ENCODE assay signal across 19 cellular contexts in the genomic region with DNA sequence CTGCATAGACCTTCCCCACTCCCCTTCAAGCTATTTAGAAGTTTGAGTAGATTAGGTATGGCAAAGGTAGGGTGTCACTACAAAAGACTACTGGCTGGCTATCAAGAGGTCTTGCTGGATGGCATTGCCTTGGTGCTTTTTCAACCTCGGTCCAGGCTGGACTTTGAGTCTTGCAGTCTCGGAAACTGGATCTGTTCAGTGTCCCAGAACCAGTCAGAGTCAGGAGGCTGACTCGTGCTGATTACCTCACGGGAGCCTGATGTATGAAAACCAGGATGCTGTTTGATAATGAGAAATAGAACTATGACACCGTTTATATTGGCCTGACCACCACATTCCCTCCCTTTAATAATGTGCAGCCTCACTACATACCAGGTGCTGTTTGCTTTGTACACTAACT. TPM values are rescaled to one million over a fixed set of nuclear protein-coding genes. Genes with fewer than 3 reads are reported as not detected.
A peak's percentile ranks its signal among the peaks of the same experiment; 100 is the strongest.
DNase-seq lines count a peak whose midpoint lies in the region; ATAC-seq and TF ChIP-seq lines count a peak whose summit lies in the region.
"Had no signal": no experiment of that assay in that cellular context is flagged by ENCODE, and none has a peak within 500 bp of the region (broad histone marks: within the 10 kb centered on the region; RNA-seq: fewer than 3 reads in every experiment).

No MANE protein-coding gene starts in this region.

- H3K27ac ChIP-seq in mammary epithelial cell (ENCODE audit: insufficient read depth, low read depth, low read length) (no peak overlapping the region), psoas muscle (no peak overlapping the region), GM23248 (no peak overlapping the region)

- intact Hi-C loops in mammary epithelial cell (cut with micrococcal nuclease) = no loop called here
- intact Hi-C loops in MCF 10A (cut with micrococcal nuclease) = no loop called here
- intact Hi-C loops in psoas muscle (cut with DNase I) = no loop called here

- H3K36me3 ChIP-seq in mammary epithelial cell (ENCODE audit: insufficient read depth, low read length) = no peaks in the 10 kb centered on the region
- no peaks in the 10 kb centered on the region for H3K36me3 ChIP-seq in psoas muscle (ENCODE audit: insufficient read depth in 1 of 2, low read depth in 1 of 2)
- no peaks in the 10 kb centered on the region for H3K36me3 ChIP-seq in GM23248 (ENCODE audit: low read depth)

- H3K27me3 Mint-ChIP-seq in MCF 10A (ENCODE audit: insufficient read depth, unreplicated experiment) = peaks cover 38% of the 10 kb centered on the region

- H3K36me3 Mint-ChIP-seq in MCF 10A (ENCODE audit: insufficient read depth, unreplicated experiment) = no peaks in the 10 kb centered on the region
- H3K36me3 Mint-ChIP-seq: CD14-positive monocyte had no signal

- CTCF ChIA-PET in mammary epithelial cell (lab: Charles Lee; ENCODE audit: low non-redundant PET) (no interaction called here), MCF 10A (lab: Yijun Ruan, JAX) (interaction anchor here (0.6 kb wide), 1 partner anchor 204 kb away, joined by 3 read pairs; no protein-coding TSS in a partner anchor)

- dilution Hi-C loops in mammary epithelial cell (cut with HindIII; ENCODE audit: low sequenced_read_pairs) = no loop called here

- H3K27me3 ChIP-seq in mammary epithelial cell (ENCODE audit: insufficient read depth, low read length) (no peaks in the 10 kb centered on the region), psoas muscle (ENCODE audit: insufficient read depth in 3 of 3, low read length in 2 of 3) (no peaks in the 10 kb centered on the region), GM23248 (replicated peaks; ENCODE audit: insufficient read depth) (no peaks in the 10 kb centered on the region)

- H3K4me1 ChIP-seq in mammary epithelial cell (ENCODE audit: insufficient read depth, low read length) (no peaks in the 10 kb centered on the region), psoas muscle (no peaks in the 10 kb centered on the region), GM23248 (ENCODE audit: insufficient read depth) (0 out of 2 replicates have a peak, but pooled peaks cover 3% of the 10 kb centered on the region)

- no peak overlapping the region for H3K27ac Mint-ChIP-seq in MCF 10A (ENCODE audit: low read depth, unreplicated experiment)
- H3K27ac Mint-ChIP-seq: GM23338 had no signal

- H3K9ac ChIP-seq in mammary epithelial cell (ENCODE audit: insufficient read depth, low read length) (no peak overlapping the region), GM23248 (no peak overlapping the region)

- no peaks in the 10 kb centered on the region for H3K9me3 Mint-ChIP-seq in MCF 10A (ENCODE audit: unreplicated experiment)
- H3K9me3 Mint-ChIP-seq: GM23338 had no signal

- H3K4me3 Mint-ChIP-seq in MCF 10A (ENCODE audit: unreplicated experiment) = no peak overlapping the region
- H3K4me3 Mint-ChIP-seq: CD14-positive monocyte, GM23338 had no signal

- H4K20me1 ChIP-seq in mammary epithelial cell (ENCODE audit: insufficient read depth, low read length) = no peaks in the 10 kb centered on the region
- H4K20me1 ChIP-seq in GM23248 (ENCODE audit: insufficient read depth) = no peaks in the 10 kb centered on the region

- POLR2A ChIA-PET in MCF 10A (lab: Yijun Ruan, JAX) = no interaction called here

- H3K4me2 ChIP-seq in mammary epithelial cell (ENCODE audit: insufficient read depth, low read depth, low read length) (no peak overlapping the region), GM23248 (ENCODE audit: unreplicated experiment) (no peak overlapping the region)
- H3K4me2 ChIP-seq: GM23338 had no signal

- no peaks in the 10 kb centered on the region for H3K9me2 ChIP-seq in GM23248 (ENCODE audit: insufficient read depth)

- BruUV-seq in mammary epithelial cell (replicated peaks; lab: Mats Ljungman, UMichigan) (no TSS peak), MCF 10A (replicated peaks; lab: Mats Ljungman, UMichigan) (no TSS peak)

- H3K4me1 Mint-ChIP-seq in MCF 10A (ENCODE audit: insufficient read depth, unreplicated experiment) = peaks cover 9% of the 10 kb centered on the region

- H2AFZ ChIP-seq in mammary epithelial cell (ENCODE audit: low read depth, low read length) = no peak overlapping the region
- H2AFZ ChIP-seq in GM23248 = no peak overlapping the region
- H2AFZ ChIP-seq: GM23338 had no signal

- WGBS in mammary epithelial cell (ENCODE audit: low coverage, missing lambda C conversion rate) = 64% methylated on average over 5 of the region's 5 CpGs
- 31 to 41% (median 39%) methylated on average over 5 of the region's 5 CpGs for WGBS in psoas muscle, 3 donors
- 8 to 13% methylated on average over 5 of the region's 5 CpGs for WGBS in GM23248 (ENCODE audit: low coverage in 1 of 2, low lambda C conversion rate in 2 of 2, missing lambda C conversion rate in 2 of 2), 2 experiments

- H3K79me2 ChIP-seq in mammary epithelial cell (ENCODE audit: insufficient read depth, low read length) (no peaks in the 10 kb centered on the region), GM23248 (ENCODE audit: insufficient read depth) (no peaks in the 10 kb centered on the region)

- H3K9me3 ChIP-seq in mammary epithelial cell (replicated peaks; ENCODE audit: insufficient read depth, low read length) (no peaks in the 10 kb centered on the region), psoas muscle (no peaks in the 10 kb centered on the region), GM23248 (ENCODE audit: low read depth) (no peaks in the 10 kb centered on the region)

- peaks cover 4% of the 10 kb centered on the region; the same call in 1 of the 2 replicates for H3F3A ChIP-seq in GM23248 (ENCODE audit: insufficient read depth)

- H3K4me3 ChIP-seq in mammary epithelial cell (replicated peaks in 1 of 3; ENCODE audit: insufficient read depth in 1 of 3, low read depth in 2 of 3, low read length in 3 of 3) (no peak overlapping the region), fibroblast of the aortic adventitia (ENCODE audit: low read depth, low read length) (no peak overlapping the region), psoas muscle (no peak overlapping the region), GM23248 (no peak overlapping the region)
- H3K4me3 ChIP-seq: GM23338 had no signal

- TF ChIP-seq CTCF in mammary epithelial cell (conservative IDR thresholded peaks at IDR 0.05 in 1 of 2, IDR thresholded peaks at IDR 0.05 in 1 of 2; ENCODE audit: extremely low read depth in 1 of 2, insufficient read depth in 1 of 2, low read depth in 1 of 2, low read length in 2 of 2) (no peak), MCF 10A (IDR thresholded peaks at IDR 0.05; ENCODE audit: unreplicated experiment) (no peak), fibroblast of the aortic adventitia (IDR thresholded peaks at IDR 0.05; ENCODE audit: insufficient read depth, low read length) (no peak), psoas muscle (IDR thresholded peaks at IDR 0.05) (no peak)

- DNase-seq in mammary epithelial cell (peak; percentile 0), MCF 10A (ENCODE audit: unreplicated experiment) (no peak), fibroblast of the aortic adventitia (ENCODE audit: low read depth) (peak; percentile 4), psoas muscle (peak in 1 of 2 donors; percentile 50), GM23248 (no peak)
- no peak for DNase-seq in activated CD4-positive, alpha-beta T cell treated with anti-CD3 and anti-CD28 coated beads, Interleukin-2, amount 50 U/mL, for 48 hours
- DNase-seq: 8988T, GF-D8, KBM-7, NCI-H1417 treated with DMSO at 0.1 percent for 48 hours, NCI-H1930, NCI-H345, NCI-H524 treated with DMSO at 0.1 percent for 48 hours had no signal

- ATAC-seq in psoas muscle = peak; percentile 14 to 36 (median 23)
- no peak for ATAC-seq in HG03280 (IDR thresholded peaks at IDR 0.05; ENCODE audit: unreplicated experiment)
- no peak for ATAC-seq in HG02840 (IDR thresholded peaks at IDR 0.05; ENCODE audit: low FRiP score, unreplicated experiment)
- ATAC-seq: GM23338 had no signal

- in situ Hi-C loops in mammary epithelial cell (cut with MboI; ENCODE audit: low sequenced_read_pairs in 2 of 2) (no loop called here), GM23248 (cut with MboI) (no loop called here)

RNA-seq across cellular contexts. Expression of gene PHKA1, which starts 2.7 kb away (rescaled TPM):
- total RNA-seq in mammary epithelial cell (10 to 100 TPM; 11.2 to 12.0 TPM), MCF 10A (2022) (8.9 and 9.1 TPM in 2 replicates), fibroblast of the aortic adventitia (ENCODE audit: low replicate concordance) (3.5 and 4.7 TPM in 2 replicates), psoas muscle (10 to 100 TPM; 39.4 to 84.8 (median 55.1) TPM)
- polyA plus RNA-seq in mammary epithelial cell (7.6 TPM), psoas muscle (100 to 1,000 TPM in 1 of 3 donors, 10 to 100 TPM in 2; 14.7 to 112 (median 47.8) TPM), GM23248 (2016; fragmentation: Nextera tagmentation; extraction: Ambion mirVana) (1.4 and 1.6 TPM in 2 replicates)
- 19.3 TPM for polyA minus RNA-seq in mammary epithelial cell
- total RNA-seq in GM23248 (2014; rRNA removed; shearing (Covaris generic)) = 1.6 and 2.5 TPM in 2 replicates
- polyA plus RNA-seq: CD14-positive monocyte had no signal

RNA-seq across cellular contexts. Expression of gene DMRTC1B, which starts 59.9 kb away (rescaled TPM):
- total RNA-seq in mammary epithelial cell = not detected
- not detected for polyA plus RNA-seq in mammary epithelial cell
- polyA minus RNA-seq in mammary epithelial cell = not detected
- not detected in 2 replicates for total RNA-seq in MCF 10A (2022)
- not detected in 2 replicates for total RNA-seq in fibroblast of the aortic adventitia (ENCODE audit: low replicate concordance)
- total RNA-seq in psoas muscle = not detected
- not detected for polyA plus RNA-seq in psoas muscle
- total RNA-seq in GM23248 (2014; rRNA removed; shearing (Covaris generic)) = not detected in 2 replicates
- polyA plus RNA-seq in GM23248 (2016; fragmentation: Nextera tagmentation; extraction: Ambion mirVana) = not detected in 2 replicates
- total RNA-seq: Daoy, GM23338 had no signal
- polyA plus RNA-seq: AG04450, CD14-positive monocyte, GM23338 had no signal

Comparison
In these comparisons a context has a peak if more than half of its experiments do, and no peak if none do; other contexts are left out.
1. DNase-seq: peak in mammary epithelial cell (single experiment) and fibroblast of the aortic adventitia (single experiment); none in MCF 10A (single experiment), activated CD4-positive, alpha-beta T cell treated with anti-CD3 and anti-CD28 coated beads, Interleukin-2, amount 50 U/mL, for 48 hours (0 of 2) and GM23248 (single experiment).
2. ATAC-seq: peak in psoas muscle (4 of 4); none in HG03280 (single experiment) and HG02840 (single experiment).